In genomic region chr18:78305789-78306188, GRCh38 we compare ENCODE assay signal across 31 cellular contexts.
"Had no signal": no experiment of that assay in that cellular context is flagged by ENCODE, and none has a peak within 500 bp of the region (broad histone marks: within the 10 kb centered on the region; RNA-seq: fewer than 3 reads in every experiment).

No MANE protein-coding gene starts in this region.

- H3K36me3 Mint-ChIP-seq: activated naive CD4-positive, alpha-beta T cell treated with anti-CD3 and anti-CD28 coated beads, Interleukin-2, amount 50 U/mL, for 24 hours; activated naive CD8-positive, alpha-beta T cell treated with anti-CD3 and anti-CD28 coated beads for 36 hours had no signal

- H3K9me3 Mint-ChIP-seq: activated CD4-positive, alpha-beta T cell treated with anti-CD3 and anti-CD28 coated beads, Interleukin-2, amount 10 ng/mL, durations not matched to agents 7 days and 5 days; activated naive CD4-positive, alpha-beta T cell treated with anti-CD3 and anti-CD28 coated beads, Interleukin-2, amount 50 U/mL, for 24 hours; activated naive CD8-positive, alpha-beta T cell treated with anti-CD3 and anti-CD28 coated beads for 36 hours; activated naive CD8-positive, alpha-beta T cell treated with anti-CD3 and anti-CD28 coated beads, Interleukin-2, amount 50 U/mL, for 24 hours; activated T-cell treated with anti-CD3 and anti-CD28 coated beads, Interleukin-2, amount 50 U/mL, for 24 hours; activated T-cell treated with anti-CD3 and anti-CD28 coated beads, Interleukin-2, amount 50 U/mL, for 72 hours had no signal

- H3K4me3 Mint-ChIP-seq: activated CD4-positive, alpha-beta memory T cell treated with anti-CD3 and anti-CD28 coated beads, Interleukin-2, amount 10 ng/mL, durations not matched to agents 7 days and 5 days; activated CD4-positive, alpha-beta T cell treated with anti-CD3 and anti-CD28 coated beads, Interleukin-2, amount 10 ng/mL, durations not matched to agents 7 days and 5 days; activated naive CD4-positive, alpha-beta T cell treated with anti-CD3 and anti-CD28 coated beads, Interleukin-2, amount 50 U/mL, for 24 hours; activated naive CD8-positive, alpha-beta T cell treated with anti-CD3 and anti-CD28 coated beads for 36 hours; activated naive CD8-positive, alpha-beta T cell treated with anti-CD3 and anti-CD28 coated beads, Interleukin-2, amount 50 U/mL, for 24 hours; activated T-cell treated with anti-CD3 and anti-CD28 coated beads, Interleukin-2, amount 50 U/mL, for 24 hours; activated T-cell treated with anti-CD3 and anti-CD28 coated beads, Interleukin-2, amount 50 U/mL, for 72 hours; endodermal cell had no signal

- H3K4me1 ChIP-seq: adrenal gland, body of pancreas, colonic mucosa, foreskin keratinocyte, gastrocnemius medialis had no signal

- H3K27me3 Mint-ChIP-seq: activated CD4-positive, alpha-beta memory T cell treated with anti-CD3 and anti-CD28 coated beads, Interleukin-2, amount 10 ng/mL, durations not matched to agents 7 days and 5 days; activated CD4-positive, alpha-beta T cell treated with anti-CD3 and anti-CD28 coated beads, Interleukin-2, amount 10 ng/mL, durations not matched to agents 7 days and 5 days; activated naive CD8-positive, alpha-beta T cell treated with anti-CD3 and anti-CD28 coated beads, Interleukin-2, amount 50 U/mL, for 24 hours had no signal

- H3K36me3 ChIP-seq: adrenal gland, cardiac muscle cell, colonic mucosa, esophagus muscularis mucosa, gastrocnemius medialis, heart left ventricle had no signal

- H3K27me3 ChIP-seq: adrenal gland, body of pancreas, cardiac muscle cell, colonic mucosa, foreskin keratinocyte, gastrocnemius medialis had no signal

- H3K4me1 Mint-ChIP-seq: activated CD4-positive, alpha-beta memory T cell treated with anti-CD3 and anti-CD28 coated beads, Interleukin-2, amount 10 ng/mL, durations not matched to agents 7 days and 5 days; activated CD4-positive, alpha-beta T cell treated with anti-CD3 and anti-CD28 coated beads, Interleukin-2, amount 10 ng/mL, durations not matched to agents 7 days and 5 days; activated naive CD4-positive, alpha-beta T cell treated with anti-CD3 and anti-CD28 coated beads, Interleukin-2, amount 50 U/mL, for 24 hours; activated naive CD8-positive, alpha-beta T cell treated with anti-CD3 and anti-CD28 coated beads for 36 hours; activated naive CD8-positive, alpha-beta T cell treated with anti-CD3 and anti-CD28 coated beads, Interleukin-2, amount 50 U/mL, for 24 hours; endodermal cell had no signal

- H3K4me3 ChIP-seq: adrenal gland, body of pancreas, cardiac muscle cell, colonic mucosa, esophagus muscularis mucosa, gastrocnemius medialis, heart left ventricle had no signal

- H3K27ac ChIP-seq: adrenal gland, body of pancreas, cardiac muscle cell, colonic mucosa, esophagus muscularis mucosa, foreskin keratinocyte, gastrocnemius medialis, heart left ventricle had no signal

- DNase-seq: activated CD4-positive, alpha-beta memory T cell treated with anti-CD3 and anti-CD28 coated beads, Interleukin-2, amount 10 ng/mL, durations not matched to agents 7 days and 5 days; activated CD4-positive, alpha-beta T cell treated with anti-CD3 and anti-CD28 coated beads for 4 hours; activated CD4-positive, alpha-beta T cell treated with anti-CD3 and anti-CD28 coated beads, Interleukin-2, amount 10 ng/mL, durations not matched to agents 7 days and 5 days; activated CD4-positive, alpha-beta T cell treated with anti-CD3 and anti-CD28 coated beads, Interleukin-2, amount 50 U/mL, for 4 hours; activated CD4-positive, CD25-positive, alpha-beta regulatory T cell; activated CD4-positive, CD25-positive, alpha-beta regulatory T cell treated with anti-CD3 and anti-CD28 coated beads, Interleukin-2, amount 50 U/mL, for 72 hours; activated CD8-positive, alpha-beta memory T cell treated with anti-CD3 and anti-CD28 coated beads, Interleukin-2, amount 50 U/mL, for 48 hours; activated gamma-delta T cell; activated naive CD4-positive, alpha-beta T cell; activated naive CD8-positive, alpha-beta T cell treated with anti-CD3 and anti-CD28 coated beads for 36 hours; activated naive CD8-positive, alpha-beta T cell treated with anti-CD3 and anti-CD28 coated beads, Interleukin-2, amount 50 U/mL, for 24 hours; activated T-cell treated with anti-CD3 and anti-CD28 coated beads for 4 hours; activated T-cell treated with anti-CD3 and anti-CD28 coated beads, Interleukin-2, amount 50 U/mL, for 24 hours; activated T-cell treated with anti-CD3 and anti-CD28 coated beads, Interleukin-2, amount 50 U/mL, for 72 hours; adrenal gland; amygdala; aorta; body of pancreas; central memory CD4-positive, alpha-beta T cell; cerebellar nuclear complex; colonic mucosa; effector memory CD4-positive, alpha-beta T cell; endodermal cell; foreskin keratinocyte; gastrocnemius medialis; glutamatergic neuron; heart left ventricle; T-helper 2 cell had no signal

- ATAC-seq: activated naive CD8-positive, alpha-beta T cell treated with anti-CD3 and anti-CD28 coated beads, Interleukin-2, amount 50 U/mL, for 24 hours; activated T-cell treated with anti-CD3 and anti-CD28 coated beads, Interleukin-2, amount 50 U/mL, for 72 hours; body of pancreas; foreskin keratinocyte; gastrocnemius medialis; heart left ventricle had no signal

- H3K27ac Mint-ChIP-seq: activated CD4-positive, alpha-beta memory T cell treated with anti-CD3 and anti-CD28 coated beads, Interleukin-2, amount 10 ng/mL, durations not matched to agents 7 days and 5 days; activated CD4-positive, alpha-beta T cell treated with anti-CD3 and anti-CD28 coated beads, Interleukin-2, amount 10 ng/mL, durations not matched to agents 7 days and 5 days; activated naive CD4-positive, alpha-beta T cell treated with anti-CD3 and anti-CD28 coated beads, Interleukin-2, amount 50 U/mL, for 24 hours; activated naive CD8-positive, alpha-beta T cell treated with anti-CD3 and anti-CD28 coated beads for 36 hours; activated naive CD8-positive, alpha-beta T cell treated with anti-CD3 and anti-CD28 coated beads, Interleukin-2, amount 50 U/mL, for 24 hours; activated T-cell treated with anti-CD3 and anti-CD28 coated beads, Interleukin-2, amount 50 U/mL, for 24 hours; activated T-cell treated with anti-CD3 and anti-CD28 coated beads, Interleukin-2, amount 50 U/mL, for 72 hours; endodermal cell had no signal
